Comparison of ENCODE assay signal across 8 cellular contexts in genomic region chr12:121796855-121797751, GRCh38. TPM values are rescaled to one million over a fixed set of nuclear protein-coding genes. Genes with fewer than 3 reads are reported as not detected.
DNase-seq lines count a peak whose midpoint lies in the region; ATAC-seq, FAIRE-seq and TF ChIP-seq lines count a peak whose summit lies in the region.

No MANE protein-coding gene starts in this region.

- peak; percentile 94 for DNase-seq in H54 (ENCODE audit: insufficient read length, low spot score)
- DNase-seq in OCI-M1 (lab: John Stamatoyannopoulos, UW): peak; percentile 85
- peak; percentile 98 for DNase-seq in colonic mucosa
- peak; percentile 99 for DNase-seq in kidney
- no peak for DNase-seq in GF-D8 (lab: John Stamatoyannopoulos, UW)

- H3K9me3 ChIP-seq in colonic mucosa (no peaks in the 10 kb centered on the region), kidney (ENCODE audit: control insufficient read depth in 1 of 2, low read length in 2 of 2) (no peaks in the 10 kb centered on the region)

- intact Hi-C loops in colonic mucosa (cut with DNase I) (no loop called here), kidney (cut with DNase I) (no loop called here)

- H3K36me3 ChIP-seq in colonic mucosa (no peaks in the 10 kb centered on the region), kidney (ENCODE audit: control insufficient read depth in 1 of 2, insufficient read depth in 2 of 2, low read length in 2 of 2) (peaks cover 2 to 10% of the 10 kb centered on the region in 2 donors)

- no peaks in the 10 kb centered on the region for H3K27me3 ChIP-seq in colonic mucosa

- H3K9ac ChIP-seq in colonic mucosa (ENCODE audit: low read depth in 2 of 2, low read length in 2 of 2) (peak overlapping the region; percentile 58 to 99), kidney (ENCODE audit: low read length in 2 of 2) (peak overlapping the region; percentile 28 to 82)

- H3K4me1 ChIP-seq in colonic mucosa (peaks cover 30% of the 10 kb centered on the region), kidney (ENCODE audit: control insufficient read depth in 1 of 2, insufficient read depth in 1 of 2, low read depth in 1 of 2, low read length in 2 of 2) (peaks cover 30 to 49% of the 10 kb centered on the region in 2 donors)

- peak; percentile 40 for FAIRE-seq in A204.1 (lab: Jason Lieb, UNC)
- FAIRE-seq in H54 (lab: Jason Lieb, UNC): peak; percentile 53
- FAIRE-seq in kidney (lab: Jason Lieb, UNC): no peak

- no peak for ATAC-seq in HG02973 (IDR thresholded peaks at IDR 0.05; ENCODE audit: unreplicated experiment)

- TF ChIP-seq CTCF in colonic mucosa (IDR thresholded peaks at IDR 0.05): no peak
- peak; percentile 1 for TF ChIP-seq CTCF in kidney (IDR thresholded peaks at IDR 0.05; ENCODE audit: borderline replicate concordance, extremely low read depth, insufficient read depth)

- H3K4me3 ChIP-seq in colonic mucosa (peak overlapping the region; percentile 77), kidney (ENCODE audit: low read length in 2 of 2) (peak overlapping the region; percentile 64 to 69), skin epidermis (peak overlapping the region; percentile 11 to 91 (median 62))

- H3K27ac ChIP-seq in colonic mucosa: peak overlapping the region; percentile 100
- H3K27ac ChIP-seq in kidney (ENCODE audit: low read depth in 2 of 2, low read length in 2 of 2): peak overlapping the region; percentile 100
- peak overlapping the region in 19 of 21 experiments; percentile 25 to 100 (median 100) for H3K27ac ChIP-seq in skin epidermis

- peak; percentile 27; the same call in 1 of the 2 replicates for TF ChIP-seq POLR2A in H54 (IDR thresholded peaks at IDR 0.05; ENCODE audit: low read depth, low read length)

RNA-seq across cellular contexts. Expression of gene RHOF, which starts 3.6 kb away (rescaled TPM):
- total RNA-seq in colonic mucosa (10 to 100 TPM; 58.0 to 74.5 TPM), kidney (42.6 TPM)
- 23.9 TPM for polyA plus RNA-seq in kidney (ENCODE audit: insufficient read depth, low read depth, low replicate concordance)

RNA-seq across cellular contexts. Expression of gene SETD1B, which starts 6.7 kb away (rescaled TPM):
- 10 to 100 TPM; 20.4 to 25.4 TPM for total RNA-seq in colonic mucosa
- total RNA-seq in kidney: 34.5 TPM
- polyA plus RNA-seq in kidney (ENCODE audit: insufficient read depth, low read depth, low replicate concordance): 3.5 TPM
